Comparison of ENCODE assay signal across 9 cellular contexts in the genomic region with DNA sequence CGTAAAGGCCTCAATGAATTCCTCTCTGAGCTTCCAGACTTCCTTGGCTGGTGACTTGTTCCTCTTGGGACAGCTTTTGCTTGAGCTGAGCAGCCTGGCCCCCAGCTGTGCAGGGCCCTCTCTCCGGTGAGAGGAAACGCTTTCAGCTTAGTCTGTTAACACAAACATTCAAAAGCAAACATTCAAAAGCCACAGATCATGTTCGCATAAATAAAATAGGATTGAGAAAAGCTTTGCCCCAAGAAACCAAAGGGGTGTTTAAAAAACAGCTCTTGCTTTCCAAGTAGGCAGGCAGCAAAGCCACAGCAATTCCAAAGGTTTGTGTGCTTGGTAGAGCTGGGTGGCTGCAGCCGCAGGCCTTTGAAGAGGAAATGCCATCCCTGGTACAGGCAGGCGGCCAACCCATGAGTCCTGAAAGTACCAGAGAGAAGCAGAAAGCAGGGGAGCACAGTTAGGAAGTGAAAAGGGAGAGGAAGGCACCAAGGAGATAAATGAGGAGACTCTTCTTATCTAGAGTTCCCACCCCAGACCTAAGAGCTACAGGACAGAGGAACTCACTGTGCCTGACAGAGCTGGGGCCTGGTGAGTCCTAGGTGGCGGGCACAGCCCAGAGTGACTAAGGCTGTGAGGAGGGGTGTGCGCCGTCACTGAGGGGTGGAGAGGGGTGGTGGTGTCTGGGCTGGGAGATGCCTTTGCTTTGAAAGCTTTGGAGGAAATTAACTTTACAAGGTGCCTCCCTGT. TPM values are rescaled to one million over a fixed set of nuclear protein-coding genes. Genes with fewer than 3 reads are reported as not detected.
DNase-seq lines count a peak whose midpoint lies in the region; ATAC-seq and TF ChIP-seq lines count a peak whose summit lies in the region.
"Had no signal": no experiment of that assay in that cellular context is flagged by ENCODE, and none has a peak within 500 bp of the region (broad histone marks: within the 10 kb centered on the region; RNA-seq: fewer than 3 reads in every experiment).

No MANE protein-coding gene starts in this region.

- intact Hi-C loops in adrenal gland (cut with DNase I), result no loop called here

- DNase-seq in AG04450 (ENCODE audit: low read depth, low spot score) (peak; percentile 92), NCI-H2029 treated with DMSO at 0.1 percent for 48 hours (lab: John Stamatoyannopoulos, UW) (peak; percentile 73), dedifferentiated amniotic fluid mesenchymal stem cell (ENCODE audit: extremely low spot score) (peak; percentile 83), medulla oblongata (ENCODE audit: extremely low spot score) (peak; percentile 40), adrenal gland (no peak), GDM1 (lab: John Stamatoyannopoulos, UW) (no peak)
- DNase-seq in activated CD4-positive, CD25-positive, alpha-beta regulatory T cell treated with anti-CD3 and anti-CD28 coated beads, Interleukin-2, amount 50 U/mL, for 72 hours, result no peak
- DNase-seq: MV-4-11 had no signal

- H3K9me3 ChIP-seq in AG04450 (ENCODE audit: control insufficient read depth, insufficient read depth, low read length) (no peaks in the 10 kb centered on the region), adrenal gland (replicated peaks in 1 of 3) (no peaks in the 10 kb centered on the region)

- no peak for TF ChIP-seq POLR2A in adrenal gland (IDR thresholded peaks at IDR 0.05)

- no peaks in the 10 kb centered on the region for H3K36me3 ChIP-seq in adrenal gland (replicated peaks in 1 of 2)

- POLR2A ChIA-PET in AG04450 (lab: Yijun Ruan, JAX), result interaction anchor here (0.6 to 3.1 kb wide), 20 partner anchors 8 to 781 kb away, joined by 3 to 88 read pairs (median 5); partner anchors contain the start of genes BCL10, CCN1 and ZNHIT6

- H3K27ac ChIP-seq in AG04450 (ENCODE audit: low read depth, low read length) (peak overlapping the region; percentile 94), adrenal gland (peak overlapping the region in 1 of 5 donors; percentile 47)

- H3K4me3 ChIP-seq in AG04450 (ENCODE audit: low read depth, low read length) (peak overlapping the region; percentile 40), adrenal gland (no peak overlapping the region)

- ATAC-seq in GM19452 (IDR thresholded peaks at IDR 0.05; ENCODE audit: unreplicated experiment), result no peak

- H3K27me3 ChIP-seq in AG04450 (ENCODE audit: control insufficient read depth, insufficient read depth, low read length), result no peaks in the 10 kb centered on the region
- H3K27me3 ChIP-seq in adrenal gland, result no peaks in the 10 kb centered on the region

- CTCF ChIA-PET in AG04450 (lab: Charles Lee), result interaction anchor here (0.6 to 2.4 kb wide), 5 partner anchors 11 to 321 kb away, joined by 3 to 18 read pairs (median 4); no protein-coding TSS in a partner anchor

- H3K4me1 ChIP-seq in adrenal gland (replicated peaks in 1 of 2), result no peaks in the 10 kb centered on the region

- TF ChIP-seq CTCF in AG04450 (IDR thresholded peaks at IDR 0.05; ENCODE audit: low read depth, low read length), result no peak
- TF ChIP-seq CTCF in adrenal gland (IDR thresholded peaks at IDR 0.05), result no peak

- WGBS in adrenal gland, 4 donors, result 83 to 86% (median 84%) methylated on average over 9 of the region's 9 CpGs

RNA-seq across cellular contexts. Expression of gene CCN1, which starts 48.4 kb away (rescaled TPM):
- polyA plus RNA-seq in AG04450 (2011; rRNA removed) (194 and 206 TPM in 2 replicates), adrenal gland (100 to 1,000 TPM in 1 of 3 donors, 10 to 100 TPM in 2; 64.6 to 125 (median 90.4) TPM)
- 172 and 200 TPM in 2 replicates for polyA minus RNA-seq in AG04450 (2011; rRNA and poly(A)+ RNA removed)
- 100 to 1,000 TPM in 2 of 8 donors, 10 to 100 TPM in 6; 17.1 to 152 (median 43.6) TPM for total RNA-seq in adrenal gland

Comparison
In these comparisons a context has a peak if more than half of its experiments do, and no peak if none do; other contexts are left out.
1. DNase-seq: peak in AG04450 (single experiment), NCI-H2029 treated with DMSO at 0.1 percent for 48 hours (single experiment), dedifferentiated amniotic fluid mesenchymal stem cell (single experiment) and medulla oblongata (single experiment); none in activated CD4-positive, CD25-positive, alpha-beta regulatory T cell treated with anti-CD3 and anti-CD28 coated beads, Interleukin-2, amount 50 U/mL, for 72 hours (single experiment), adrenal gland (0 of 7) and GDM1 (single experiment).